In the genomic region with DNA sequence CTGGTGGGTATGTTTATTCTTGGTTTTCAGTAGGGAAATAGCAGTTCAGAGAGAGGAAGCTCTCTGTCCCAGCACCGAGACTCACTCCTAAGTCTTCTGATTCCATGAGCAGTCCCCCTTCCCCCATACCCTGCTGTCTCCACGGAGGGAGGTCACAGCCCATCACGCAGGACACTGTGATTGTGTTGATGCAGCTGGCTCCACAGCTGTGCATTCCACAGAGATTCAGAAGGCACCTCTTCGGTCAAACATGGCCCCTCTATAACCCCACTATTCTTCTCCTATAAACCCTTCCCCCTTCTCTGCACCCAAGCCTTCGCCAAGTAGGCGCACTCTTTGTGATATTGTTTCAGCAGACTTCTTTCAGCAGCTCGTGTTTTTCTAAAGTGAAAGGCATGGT, we compare ENCODE assay signal across 19 cellular contexts.
"Had no signal": no experiment of that assay in that cellular context is flagged by ENCODE, and none has a peak within 500 bp of the region (broad histone marks: within the 10 kb centered on the region; RNA-seq: fewer than 3 reads in every experiment).

No MANE protein-coding gene starts in this region.

- H3K4me3 ChIP-seq: MG63 had no signal

- H3K9me3 ChIP-seq: MG63 had no signal

- ATAC-seq: SK-N-SH treated with all-trans-retinoic acid at 6 μM for 48 hours had no signal

- H3K27me3 ChIP-seq: MG63 had no signal

- DNase-seq: KBM-7, MG63, NCI-H1092, NCI-H1105 treated with DMSO at 0.1 percent for 48 hours, NCI-H1417 treated with DMSO at 0.1 percent for 48 hours, NCI-H146, NCI-H1694 treated with DMSO at 0.1 percent for 48 hours, NCI-H1930, NCI-H2081 treated with DMSO at 0.1 percent for 48 hours, NCI-H2171, NCI-H226, NCI-H446, NCI-H510A, NCI-H524 treated with DMSO at 0.1 percent for 48 hours, NCI-H69, NCI-H774, RPMI8226, SHP77 had no signal

- H3K36me3 ChIP-seq: MG63 had no signal
